In the genomic region with DNA sequence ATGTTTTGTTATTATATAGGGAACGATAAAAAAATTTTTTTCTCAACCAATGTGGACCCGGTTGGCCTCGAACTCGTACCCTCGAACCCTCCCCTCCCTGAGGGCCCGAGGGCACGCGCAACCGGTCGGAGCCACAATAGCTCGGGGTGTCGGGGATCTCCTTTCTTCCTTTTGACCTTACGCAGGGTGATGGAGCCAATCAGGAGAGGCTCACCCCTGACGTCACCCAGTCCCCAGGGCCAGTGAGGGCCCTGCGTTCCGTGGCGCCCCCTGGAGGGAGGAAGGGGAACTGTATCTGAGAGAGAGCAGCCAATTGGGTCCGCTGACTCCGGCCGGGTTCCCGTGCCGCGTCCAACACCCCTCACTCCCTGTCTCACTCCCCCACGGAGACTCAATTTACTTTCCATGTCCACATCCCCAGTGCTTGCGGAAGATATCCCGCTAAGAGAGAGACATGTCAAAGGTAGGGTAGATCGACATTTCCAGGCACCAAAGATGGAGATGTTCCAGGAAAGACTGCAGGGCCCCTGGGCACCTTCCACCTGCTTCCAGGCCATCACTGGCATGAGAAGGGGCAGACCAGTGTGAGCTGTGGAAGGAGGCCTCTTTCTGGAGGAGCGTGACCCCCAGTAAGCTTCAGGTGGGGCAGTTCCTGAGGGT, we compare ENCODE assay signal across 8 cellular contexts. TPM values are rescaled to one million over a fixed set of nuclear protein-coding genes. Genes with fewer than 3 reads are reported as not detected.
DNase-seq lines count a peak whose midpoint lies in the region; ATAC-seq and TF ChIP-seq lines count a peak whose summit lies in the region.
"Not testable (repeated sequence)": the region's sequence is repeated elsewhere in the genome, so short reads cannot be mapped to it uniquely, and the experiment has no call there.

A gene (plus strand): TSS at position 249 of the 660 bp plus-strand sequence. CDS start 206 bp downstream, at position 455.

- not testable (repeated sequence) for H3K4me3 ChIP-seq in AG04450 (ENCODE audit: low read depth, low read length); GM12875 (ENCODE audit: low read depth, low read length); cardiac fibroblast (replicated peaks in 1 of 2; ENCODE audit: low read depth in 2 of 2, low read length in 2 of 2)

- H3K27me3 ChIP-seq in AG04450 (ENCODE audit: control insufficient read depth, insufficient read depth, low read length): not testable (repeated sequence)

- not testable (repeated sequence) for H3K9me3 ChIP-seq in AG04450 (ENCODE audit: control insufficient read depth, insufficient read depth, low read length)

- CTCF ChIA-PET in AG04450 (lab: Charles Lee): not testable (repeated sequence)

- DNase-seq in AG04450 (ENCODE audit: low read depth, low spot score): not testable (repeated sequence)
- DNase-seq in NCI-H146 treated with DMSO at 0.1 percent for 48 hours (lab: John Stamatoyannopoulos, UW; ENCODE audit: unreplicated experiment): peak; percentile 45
- DNase-seq in activated CD8-positive, alpha-beta memory T cell treated with anti-CD3 and anti-CD28 coated beads, Interleukin-2, amount 50 U/mL, for 48 hours: peak; percentile 93
- DNase-seq in cardiac fibroblast (ENCODE audit: low read depth in 2 of 2): peak in 1 of 2 donors; percentile 51
- peak; percentile 75 for DNase-seq in iPS-NIHi11 (ENCODE audit: low spot score)
- DNase-seq in stimulated activated CD4-positive, alpha-beta T cell treated with anti-CD3 and anti-CD28 coated beads, Interleukin-1b, Interleukin-23, amount 100 ng/mL, for 24 hours (ENCODE audit: low read depth in 4 of 4, low spot score in 1 of 4): peak in 3 of 4 experiments; percentile 42 to 65 (median 57)

- POLR2A ChIA-PET in AG04450 (lab: Yijun Ruan, JAX): not testable (repeated sequence)

- H3K27ac ChIP-seq in AG04450 (ENCODE audit: low read depth, low read length): not testable (repeated sequence)

- peak; percentile 72 for ATAC-seq in SK-N-SH treated with all-trans-retinoic acid at 6 μM for 48 hours

- TF ChIP-seq CTCF in AG04450 (IDR thresholded peaks at IDR 0.05; ENCODE audit: low read depth, low read length) (peak; percentile 30; the same call in 1 of the 2 replicates), GM12875 (IDR thresholded peaks at IDR 0.05; ENCODE audit: borderline replicate concordance, insufficient read depth, low read depth, low read length) (peak; percentile 34; the same call in 1 of the 2 replicates), cardiac fibroblast (IDR thresholded peaks at IDR 0.05; ENCODE audit: low read depth, low read length) (peak; percentile 51)

RNA-seq across cellular contexts. Expression of the gene that starts here (rescaled TPM):
- not detected in 2 replicates for polyA plus RNA-seq in AG04450 (2011; rRNA removed)
- not detected in 2 replicates for polyA minus RNA-seq in AG04450 (2011; rRNA and poly(A)+ RNA removed)
